24 cellular contexts compared by ENCODE assay signal in genomic region chr2:121890041-121890440, GRCh38.
A peak's percentile ranks its signal among the peaks of the same experiment; 100 is the strongest.
DNase-seq lines count a peak whose midpoint lies in the region; TF ChIP-seq lines count a peak whose summit lies in the region.
"Had no signal": no experiment of that assay in that cellular context is flagged by ENCODE, and none has a peak within 500 bp of the region (broad histone marks: within the 10 kb centered on the region; RNA-seq: fewer than 3 reads in every experiment).

No MANE protein-coding gene starts in this region.

- H2AFZ ChIP-seq in neuronal stem cell (ENCODE audit: low read length) = no peak overlapping the region

- H2BK15ac ChIP-seq in neuronal stem cell (ENCODE audit: low read length) = no peak overlapping the region

- no peaks in the 10 kb centered on the region for H3K4me1 Mint-ChIP-seq in activated naive CD4-positive, alpha-beta T cell treated with anti-CD3 and anti-CD28 coated beads, Interleukin-2, amount 10 ng/mL, durations not matched to agents 7 days and 5 days

- H3K18ac ChIP-seq in neuronal stem cell (ENCODE audit: low read length) = peak overlapping the region; percentile 33

- H3K27me3 ChIP-seq in WERI-Rb-1 (ENCODE audit: insufficient read depth, low read depth, severe bottlenecking) (no peaks in the 10 kb centered on the region), neuronal stem cell (ENCODE audit: control insufficient read depth in 3 of 3, insufficient read depth in 3 of 3, low read depth in 1 of 3, low read length in 3 of 3) (no peaks in the 10 kb centered on the region)

- H3K4me3 ChIP-seq in WERI-Rb-1 (ENCODE audit: low read depth, low read length) = no peak overlapping the region
- H3K4me3 ChIP-seq in neuronal stem cell (ENCODE audit: low read length in 2 of 2) = no peak overlapping the region
- H3K4me3 ChIP-seq: SJSA1 had no signal

- H4K91ac ChIP-seq in neuronal stem cell (ENCODE audit: low read depth, low read length, poor library complexity) = no peak overlapping the region

- H3K27ac ChIP-seq in WERI-Rb-1 (no peak overlapping the region), neuronal stem cell (replicated peaks; ENCODE audit: low read length) (no peak overlapping the region)
- H3K27ac ChIP-seq: KMS-11, SJSA1 had no signal

- no peak overlapping the region for H4K8ac ChIP-seq in neuronal stem cell (ENCODE audit: low read depth, low read length)

- H3K79me1 ChIP-seq in neuronal stem cell (ENCODE audit: low read depth, low read length) = no peaks in the 10 kb centered on the region

- WGBS in neuronal stem cell (ENCODE audit: extremely low coverage in 2 of 2, insufficient read length in 2 of 2, insufficient replicate concordance in 1 of 2), 2 donors = no CpG with 5 or more reads among the region's 9 CpGs

- TF ChIP-seq CTCF in WERI-Rb-1 (IDR thresholded peaks at IDR 0.05; ENCODE audit: low read depth, low read length) = no peak

- H2BK120ac ChIP-seq in neuronal stem cell (ENCODE audit: low read depth, low read length) = no peak overlapping the region

- no peak overlapping the region for H2BK12ac ChIP-seq in neuronal stem cell (ENCODE audit: low read length)

- H3K27ac Mint-ChIP-seq in activated naive CD4-positive, alpha-beta T cell treated with anti-CD3 and anti-CD28 coated beads, Interleukin-2, amount 10 ng/mL, durations not matched to agents 7 days and 5 days = no peak overlapping the region

- H3K4me3 Mint-ChIP-seq in activated naive CD4-positive, alpha-beta T cell treated with anti-CD3 and anti-CD28 coated beads, Interleukin-2, amount 10 ng/mL, durations not matched to agents 7 days and 5 days = no peak overlapping the region

- H3K14ac ChIP-seq in neuronal stem cell (ENCODE audit: low read length) = no peak overlapping the region

- no peak overlapping the region for H3K23ac ChIP-seq in neuronal stem cell (ENCODE audit: low read depth, low read length, poor library complexity)

- H3K9me3 Mint-ChIP-seq in activated naive CD4-positive, alpha-beta T cell treated with anti-CD3 and anti-CD28 coated beads, Interleukin-2, amount 10 ng/mL, durations not matched to agents 7 days and 5 days = no peaks in the 10 kb centered on the region
- H3K9me3 Mint-ChIP-seq: CD4-positive, alpha-beta memory T cell had no signal

- H3K4me2 ChIP-seq in neuronal stem cell (ENCODE audit: insufficient read depth, low read length, poor library complexity, severe bottlenecking) = no peak overlapping the region
- H3K4me2 ChIP-seq: KMS-11 had no signal

- peaks cover 0 to 2% of the 10 kb centered on the region in 2 donors for H3K4me1 ChIP-seq in neuronal stem cell (ENCODE audit: control insufficient read depth in 2 of 2, insufficient read depth in 1 of 2, low read depth in 1 of 2, low read length in 2 of 2)
- H3K4me1 ChIP-seq: SJSA1 had no signal

- H3K36me3 ChIP-seq in WERI-Rb-1 = no peaks in the 10 kb centered on the region
- H3K36me3 ChIP-seq in neuronal stem cell (replicated peaks in 1 of 2; ENCODE audit: control insufficient read depth in 2 of 2, insufficient read depth in 2 of 2, low read length in 2 of 2) = no peaks in the 10 kb centered on the region
- H3K36me3 ChIP-seq: SJSA1 had no signal

- H3K9me3 ChIP-seq in WERI-Rb-1 (ENCODE audit: severe bottlenecking) (no peaks in the 10 kb centered on the region), neuronal stem cell (replicated peaks in 1 of 2; ENCODE audit: control insufficient read depth in 2 of 2, insufficient read depth in 1 of 2, low read depth in 1 of 2, low read length in 2 of 2) (peaks cover 0 to 4% of the 10 kb centered on the region in 2 donors)
- H3K9me3 ChIP-seq: SJSA1 had no signal

- H2BK5ac ChIP-seq in neuronal stem cell (ENCODE audit: low read length) = no peak overlapping the region

- H3K27me3 Mint-ChIP-seq in activated naive CD4-positive, alpha-beta T cell treated with anti-CD3 and anti-CD28 coated beads, Interleukin-2, amount 10 ng/mL, durations not matched to agents 7 days and 5 days = peaks cover 5% of the 10 kb centered on the region

- CTCF ChIA-PET in activated naive CD4-positive, alpha-beta T cell treated with anti-CD3 and anti-CD28 coated beads, Interleukin-2, amount 10 ng/mL, durations not matched to agents 7 days and 5 days (lab: Charles Lee) = no interaction called here

- H3K36me3 Mint-ChIP-seq in activated naive CD4-positive, alpha-beta T cell treated with anti-CD3 and anti-CD28 coated beads, Interleukin-2, amount 10 ng/mL, durations not matched to agents 7 days and 5 days = no peaks in the 10 kb centered on the region
- H3K36me3 Mint-ChIP-seq: CD4-positive, alpha-beta memory T cell had no signal

- H3K4ac ChIP-seq in neuronal stem cell (ENCODE audit: low read length) = no peak overlapping the region

- DNase-seq in Kasumi-1 (lab: John Stamatoyannopoulos, UW) (peak; percentile 97 to 99), NCI-H524 (lab: John Stamatoyannopoulos, UW) (peak; percentile 59 to 88), WERI-Rb-1 (peak; percentile 74), neuronal stem cell (ENCODE audit: low spot score) (no peak), NCI-H2196 treated with DMSO at 0.1 percent for 48 hours (lab: John Stamatoyannopoulos, UW; ENCODE audit: unreplicated experiment) (no peak), amniotic stem cell (lab: John Stamatoyannopoulos, UW) (no peak)
- DNase-seq in activated naive CD4-positive, alpha-beta T cell treated with anti-CD3 and anti-CD28 coated beads, Interleukin-2, amount 10 ng/mL, durations not matched to agents 7 days and 5 days = no peak
- DNase-seq: C1 segment of cervical spinal cord; CD4-positive, alpha-beta memory T cell; COR-L47; DMS79; EL; GDM1; HCEC 1CT; NCI-H1092; NCI-H1436; NCI-H1930; NCI-H226; NCI-H510A treated with DMSO at 0.1 percent for 48 hours; Right ventricle myocardium superior; RPMI8226; T-helper 1 cell had no signal

- H3K9ac ChIP-seq in neuronal stem cell (ENCODE audit: low read depth, low read length, poor library complexity) = no peak overlapping the region
- H3K9ac ChIP-seq: KMS-11 had no signal

- peak overlapping the region; percentile 22 for H2AK5ac ChIP-seq in neuronal stem cell (ENCODE audit: low read depth, low read length)

Comparison
In these comparisons a context has a peak if more than half of its experiments do, and no peak if none do; other contexts are left out.
1. DNase-seq: peak in Kasumi-1 (2 of 2), NCI-H524 (2 of 2) and WERI-Rb-1 (single experiment); none in neuronal stem cell (single experiment), NCI-H2196 treated with DMSO at 0.1 percent for 48 hours (single experiment), amniotic stem cell (single experiment) and activated naive CD4-positive, alpha-beta T cell treated with anti-CD3 and anti-CD28 coated beads, Interleukin-2, amount 10 ng/mL, durations not matched to agents 7 days and 5 days (single experiment).